ENCODE assay signal across 21 cellular contexts in the genomic region with DNA sequence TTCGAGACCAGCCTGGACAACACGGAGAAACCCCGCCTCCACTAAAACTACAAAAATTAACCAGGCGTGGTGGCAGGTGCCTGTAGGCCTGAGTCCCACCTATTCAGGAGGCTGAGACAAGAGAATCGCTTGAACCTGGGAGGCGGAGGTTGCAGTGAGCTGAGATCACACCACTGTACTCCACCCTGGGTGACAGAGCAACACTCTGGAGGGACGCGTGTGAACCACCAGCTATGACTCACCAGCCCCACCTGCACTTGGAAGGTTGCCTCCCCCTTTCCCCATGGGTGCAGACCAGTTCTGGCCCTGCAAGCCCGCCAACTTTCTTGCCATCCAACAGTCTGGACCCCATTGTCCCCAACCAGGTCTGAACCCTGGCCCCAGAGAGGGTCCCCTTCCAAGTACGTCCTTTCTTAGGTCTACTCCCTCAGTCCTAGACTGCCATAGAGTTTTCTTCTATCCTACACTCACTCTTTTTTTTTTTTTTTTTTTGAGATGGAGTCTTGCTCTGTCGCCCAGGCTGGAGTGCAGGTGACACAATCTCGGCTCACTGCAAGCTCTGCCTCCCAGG. TPM values are rescaled to one million over a fixed set of nuclear protein-coding genes. Genes with fewer than 3 reads are reported as not detected.
A peak's percentile ranks its signal among the peaks of the same experiment; 100 is the strongest.
DNase-seq lines count a peak whose midpoint lies in the region; ATAC-seq and TF ChIP-seq lines count a peak whose summit lies in the region.
"Had no signal": no experiment of that assay in that cellular context is flagged by ENCODE, and none has a peak within 500 bp of the region (broad histone marks: within the 10 kb centered on the region; RNA-seq: fewer than 3 reads in every experiment).

No MANE protein-coding gene starts in this region.

- peaks cover 5% of the 10 kb centered on the region for H3K4me1 Mint-ChIP-seq in stimulated activated effector memory CD8-positive, alpha-beta T cell treated with anti-CD3 and anti-CD28 coated beads, Interleukin-12 subunit alpha, Interleukin-12 subunit beta, amount 100 ng/mL, for 72 hours
- H3K4me1 Mint-ChIP-seq in T-helper 2 cell treated with Interferon-gamma antibody and Interleukin-4, amounts not matched to agents 5 μg/mL and 100 μg/mL, for 36 hours (ENCODE audit: low read depth) = peaks cover 3% of the 10 kb centered on the region
- H3K4me1 Mint-ChIP-seq: CD4-positive, alpha-beta memory T cell; T-cell had no signal

- peak; percentile 53 for ATAC-seq in stimulated activated effector memory CD8-positive, alpha-beta T cell treated with anti-CD3 and anti-CD28 coated beads, Interleukin-12 subunit alpha, Interleukin-12 subunit beta, amount 100 ng/mL, for 72 hours
- ATAC-seq: T-cell had no signal

- DNase-seq in Daoy (ENCODE audit: low read depth) (peak; percentile 70), LoVo (ENCODE audit: low spot score) (peak; percentile 54), hepatocyte (ENCODE audit: low spot score) (peak; percentile 42), MM.1S (no peak), GM03348 (ENCODE audit: low spot score) (no peak)
- no peak for DNase-seq in stimulated activated effector memory CD8-positive, alpha-beta T cell treated with anti-CD3 and anti-CD28 coated beads, Interleukin-12 subunit alpha, Interleukin-12 subunit beta, amount 100 ng/mL, for 72 hours (ENCODE audit: low spot score in 2 of 2)
- DNase-seq in T-helper 2 cell treated with Interferon-gamma antibody and Interleukin-4, amounts not matched to agents 5 μg/mL and 100 μg/mL, for 36 hours (ENCODE audit: low spot score) = no peak
- DNase-seq: activated CD4-positive, alpha-beta T cell treated with anti-CD3 and anti-CD28 coated beads for 4 hours; adrenal gland; CD4-positive, alpha-beta memory T cell; DND-41; HCEC 1CT; MG63; NCI-H1436; NCI-H526 treated with DMSO at 0.1 percent for 48 hours; SHP77; stimulated activated CD4-positive, alpha-beta T cell treated with anti-CD3 and anti-CD28 coated beads, Interleukin-12 subunit alpha, Interleukin-12 subunit beta, amount 100 ng/mL, for 4 hours; T-cell had no signal

- H3K9me3 ChIP-seq in hepatocyte (ENCODE audit: low read depth) = no peaks in the 10 kb centered on the region
- H3K9me3 ChIP-seq in MM.1S (replicated peaks; ENCODE audit: insufficient read depth, low read length) = no peaks in the 10 kb centered on the region
- H3K9me3 ChIP-seq: adrenal gland, MG63, right atrium auricular region had no signal

- peak overlapping the region; percentile 26 for H3K27ac Mint-ChIP-seq in stimulated activated effector memory CD8-positive, alpha-beta T cell treated with anti-CD3 and anti-CD28 coated beads, Interleukin-12 subunit alpha, Interleukin-12 subunit beta, amount 100 ng/mL, for 72 hours
- H3K27ac Mint-ChIP-seq in T-helper 2 cell treated with Interferon-gamma antibody and Interleukin-4, amounts not matched to agents 5 μg/mL and 100 μg/mL, for 36 hours = no peak overlapping the region
- H3K27ac Mint-ChIP-seq: CD4-positive, alpha-beta memory T cell; dendritic cell treated with granulocyte-macrophage colony-stimulating factor and Interleukin-4, amounts not matched to agents 40 ng/mL and 50 ng/mL, for 4 days; T-cell had no signal

- H3K36me3 Mint-ChIP-seq in stimulated activated effector memory CD8-positive, alpha-beta T cell treated with anti-CD3 and anti-CD28 coated beads, Interleukin-12 subunit alpha, Interleukin-12 subunit beta, amount 100 ng/mL, for 72 hours = no peaks in the 10 kb centered on the region
- H3K36me3 Mint-ChIP-seq in T-helper 2 cell treated with Interferon-gamma antibody and Interleukin-4, amounts not matched to agents 5 μg/mL and 100 μg/mL, for 36 hours (ENCODE audit: low read depth) = no peaks in the 10 kb centered on the region
- H3K36me3 Mint-ChIP-seq: CD4-positive, alpha-beta memory T cell; T-cell had no signal

- TF ChIP-seq CTCF in hepatocyte (IDR thresholded peaks at IDR 0.05; ENCODE audit: poor library complexity) (no peak), MM.1S (IDR thresholded peaks at IDR 0.05; ENCODE audit: low read length) (no peak)

- H3K4me3 ChIP-seq in hepatocyte (no peak overlapping the region), MM.1S (ENCODE audit: low read length) (no peak overlapping the region)
- H3K4me3 ChIP-seq: adrenal gland, lung, MG63, right atrium auricular region had no signal

- H3F3A ChIP-seq in MM.1S (ENCODE audit: insufficient read depth, low read length) = no peaks in the 10 kb centered on the region

- H3K27me3 ChIP-seq in hepatocyte = no peaks in the 10 kb centered on the region
- no peaks in the 10 kb centered on the region for H3K27me3 ChIP-seq in MM.1S (replicated peaks; ENCODE audit: insufficient read depth, low read length)
- H3K27me3 ChIP-seq: adrenal gland, MG63, right atrium auricular region had no signal

- no peak overlapping the region for H3K9ac ChIP-seq in MM.1S (ENCODE audit: low read length)

- H3K9me3 Mint-ChIP-seq in stimulated activated effector memory CD8-positive, alpha-beta T cell treated with anti-CD3 and anti-CD28 coated beads, Interleukin-12 subunit alpha, Interleukin-12 subunit beta, amount 100 ng/mL, for 72 hours = no peaks in the 10 kb centered on the region
- H3K9me3 Mint-ChIP-seq in T-helper 2 cell treated with Interferon-gamma antibody and Interleukin-4, amounts not matched to agents 5 μg/mL and 100 μg/mL, for 36 hours = no peaks in the 10 kb centered on the region
- H3K9me3 Mint-ChIP-seq: CD4-positive, alpha-beta memory T cell; dendritic cell treated with granulocyte-macrophage colony-stimulating factor and Interleukin-4, amounts not matched to agents 40 ng/mL and 50 ng/mL, for 4 days; T-cell had no signal

- H3K4me1 ChIP-seq in hepatocyte (ENCODE audit: insufficient read depth) (peaks cover 23% of the 10 kb centered on the region), MM.1S (ENCODE audit: low read length) (no peaks in the 10 kb centered on the region)
- H3K4me1 ChIP-seq: adrenal gland had no signal

- H3K79me2 ChIP-seq in hepatocyte (peaks cover 80% of the 10 kb centered on the region), MM.1S (ENCODE audit: low read length) (no peaks in the 10 kb centered on the region)

- H3K9me2 ChIP-seq in hepatocyte (replicated peaks; ENCODE audit: insufficient read depth) (no peaks in the 10 kb centered on the region), MM.1S (replicated peaks; ENCODE audit: insufficient read depth, low read length) (no peaks in the 10 kb centered on the region)

- H3K4me2 ChIP-seq in hepatocyte (no peak overlapping the region), MM.1S (ENCODE audit: low read depth, low read length) (no peak overlapping the region)

- WGBS in hepatocyte (ENCODE audit: low lambda C conversion rate, missing lambda C conversion rate) = 94% methylated on average over 11 of the region's 12 CpGs

- H3K27me3 Mint-ChIP-seq in T-helper 2 cell treated with Interferon-gamma antibody and Interleukin-4, amounts not matched to agents 5 μg/mL and 100 μg/mL, for 36 hours (ENCODE audit: low read depth) = no peaks in the 10 kb centered on the region
- H3K27me3 Mint-ChIP-seq: dendritic cell treated with granulocyte-macrophage colony-stimulating factor and Interleukin-4, amounts not matched to agents 40 ng/mL and 50 ng/mL, for 4 days had no signal

- H4K20me1 ChIP-seq in hepatocyte (ENCODE audit: insufficient read depth, poor library complexity, severe bottlenecking) (no peaks in the 10 kb centered on the region), MM.1S (ENCODE audit: insufficient read depth, low read length) (no peaks in the 10 kb centered on the region)

- H3K27ac ChIP-seq in hepatocyte (no peak overlapping the region), MM.1S (ENCODE audit: low read length) (no peak overlapping the region)
- H3K27ac ChIP-seq: adrenal gland, right atrium auricular region had no signal

- H3K4me3 Mint-ChIP-seq in stimulated activated effector memory CD8-positive, alpha-beta T cell treated with anti-CD3 and anti-CD28 coated beads, Interleukin-12 subunit alpha, Interleukin-12 subunit beta, amount 100 ng/mL, for 72 hours = no peak overlapping the region
- H3K4me3 Mint-ChIP-seq in T-helper 2 cell treated with Interferon-gamma antibody and Interleukin-4, amounts not matched to agents 5 μg/mL and 100 μg/mL, for 36 hours = no peak overlapping the region
- H3K4me3 Mint-ChIP-seq: CD4-positive, alpha-beta memory T cell; dendritic cell treated with granulocyte-macrophage colony-stimulating factor and Interleukin-4, amounts not matched to agents 40 ng/mL and 50 ng/mL, for 4 days; T-cell had no signal

- H3K36me3 ChIP-seq in hepatocyte (replicated peaks; ENCODE audit: insufficient read depth, low read depth) = no peaks in the 10 kb centered on the region
- no peaks in the 10 kb centered on the region for H3K36me3 ChIP-seq in MM.1S (replicated peaks; ENCODE audit: insufficient read depth, low read length)
- H3K36me3 ChIP-seq: adrenal gland, MG63, right atrium auricular region had no signal

- H2AFZ ChIP-seq in hepatocyte (no peak overlapping the region), MM.1S (ENCODE audit: low read length) (no peak overlapping the region)

RNA-seq across cellular contexts. Expression of a gene that starts 29.2 kb away (rescaled TPM):
- total RNA-seq in Daoy (2014; rRNA removed; shearing (Covaris generic)) = 5.6 and 7.9 TPM in 2 replicates
- 26.5 and 28.1 TPM in 2 replicates for total RNA-seq in hepatocyte
- 9.3 and 12.1 TPM in 2 replicates for polyA plus RNA-seq in hepatocyte

Comparison
In these comparisons a context has a peak if more than half of its experiments do, and no peak if none do; other contexts are left out.
1. DNase-seq: peak in Daoy (single experiment), LoVo (single experiment) and hepatocyte (single experiment); none in stimulated activated effector memory CD8-positive, alpha-beta T cell treated with anti-CD3 and anti-CD28 coated beads, Interleukin-12 subunit alpha, Interleukin-12 subunit beta, amount 100 ng/mL, for 72 hours (0 of 2), MM.1S (single experiment), T-helper 2 cell treated with Interferon-gamma antibody and Interleukin-4, amounts not matched to agents 5 μg/mL and 100 μg/mL, for 36 hours (single experiment) and GM03348 (single experiment).